ENCODE assay signal across 8 cellular contexts in the genomic region with DNA sequence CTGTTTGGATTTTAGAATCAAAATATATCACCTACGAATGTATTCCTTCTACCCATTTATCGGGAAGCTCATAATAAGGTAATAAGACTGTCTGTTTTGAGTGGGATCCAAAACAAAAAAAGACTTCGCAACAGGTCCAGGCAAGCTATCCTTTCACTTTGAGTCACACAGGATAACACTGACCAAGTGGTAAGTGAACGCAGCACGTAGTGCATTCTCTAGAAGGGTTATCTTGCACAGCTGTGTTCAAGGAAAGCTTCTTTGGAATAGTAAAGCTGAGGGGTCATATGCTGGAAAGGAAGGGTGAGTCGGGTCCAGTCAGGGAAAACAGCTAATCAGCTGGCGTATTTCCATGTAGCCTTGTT. TPM values are rescaled to one million over a fixed set of nuclear protein-coding genes. Genes with fewer than 3 reads are reported as not detected.
DNase-seq lines count a peak whose midpoint lies in the region; ATAC-seq and TF ChIP-seq lines count a peak whose summit lies in the region.

No MANE protein-coding gene starts in this region.

- DNase-seq in GM20000 (ENCODE audit: low spot score), result peak; percentile 63
- DNase-seq in NCI-H226, result peak; percentile 25
- DNase-seq in foreskin keratinocyte, result peak; percentile 59 to 82
- no peak for DNase-seq in sigmoid colon
- no peak for DNase-seq in MV-4-11 (lab: John Stamatoyannopoulos, UW)
- DNase-seq in AG08395 (ENCODE audit: low spot score), result no peak

- 61 to 72% methylated on average over 7 of the region's 7 CpGs for WGBS in sigmoid colon, 2 donors

- no peaks in the 10 kb centered on the region for H3K36me3 ChIP-seq in sigmoid colon

- no peak for TF ChIP-seq EP300 in sigmoid colon (IDR thresholded peaks at IDR 0.05)

- H3K4me1 ChIP-seq in foreskin keratinocyte (peaks cover 17% of the 10 kb centered on the region), sigmoid colon (peaks cover 0 to 13% (median 9%) of the 10 kb centered on the region in 4 donors)

- no peaks in the 10 kb centered on the region for H3K9me3 ChIP-seq in sigmoid colon

- ATAC-seq in foreskin keratinocyte (peak; percentile 80), HG02610 (IDR thresholded peaks at IDR 0.05; ENCODE audit: unreplicated experiment) (no peak), HG03342 (IDR thresholded peaks at IDR 0.05; ENCODE audit: unreplicated experiment) (no peak)

- H3K27me3 ChIP-seq in foreskin keratinocyte (peaks cover 22% of the 10 kb centered on the region), sigmoid colon (peaks cover 6 to 66% (median 33%) of the 10 kb centered on the region in 3 donors)

- H3K27ac ChIP-seq in foreskin keratinocyte (no peak overlapping the region), sigmoid colon (peak overlapping the region in 1 of 4 donors; percentile 20)

- TF ChIP-seq CTCF in GM20000 (IDR thresholded peaks at IDR 0.05; ENCODE audit: extremely low read depth, missing control alignments), result no peak
- TF ChIP-seq CTCF in foreskin keratinocyte (conservative IDR thresholded peaks at IDR 0.05), result no peak
- no peak for TF ChIP-seq CTCF in sigmoid colon (IDR thresholded peaks at IDR 0.05)

- intact Hi-C loops in sigmoid colon (cut with DNase I), result no loop called here

- TF ChIP-seq POLR2A in sigmoid colon (IDR thresholded peaks at IDR 0.05), result no peak

- H3K4me3 ChIP-seq in sigmoid colon, result peak overlapping the region in 3 of 4 donors; percentile 35 to 43 (median 40)

RNA-seq across cellular contexts. Expression of a gene that starts 22.3 kb away (rescaled TPM):
- total RNA-seq in foreskin keratinocyte (4.2 and 4.4 TPM in 2 replicates), sigmoid colon (1 to 10 TPM in 2 of 4 donors, under 1 TPM in 1, not detected in 1; 0.95 to 1.3 (median 1.1) TPM)
- polyA plus RNA-seq in foreskin keratinocyte (10.6 and 11.1 TPM in 2 replicates), sigmoid colon (1 to 10 TPM in 2 of 3 donors, not detected in 1; 1.8 to 7.4 TPM)

RNA-seq across cellular contexts. Expression of a gene that starts 34.7 kb away (rescaled TPM):
- total RNA-seq in foreskin keratinocyte, result not detected in 2 replicates
- polyA plus RNA-seq in foreskin keratinocyte, result not detected in 2 replicates
- 1 to 10 TPM in 1 of 4 donors, under 1 TPM in 2, not detected in 1; 0.36 to 3.0 (median 0.49) TPM for total RNA-seq in sigmoid colon
- 10 to 100 TPM; 54.6 to 79.3 (median 66.9) TPM for polyA plus RNA-seq in sigmoid colon

RNA-seq across cellular contexts. Expression of a gene that starts 43.7 kb away (rescaled TPM):
- total RNA-seq in foreskin keratinocyte, result 20.9 and 22.3 TPM in 2 replicates
- 24.0 and 26.0 TPM in 2 replicates for polyA plus RNA-seq in foreskin keratinocyte
- 1 to 10 TPM; 2.3 to 7.1 (median 5.2) TPM for total RNA-seq in sigmoid colon
- 10 to 100 TPM; 12.6 to 23.8 (median 15.6) TPM for polyA plus RNA-seq in sigmoid colon

RNA-seq across cellular contexts. Expression of a gene that starts 43.9 kb away (rescaled TPM):
- total RNA-seq in foreskin keratinocyte (7.9 TPM in 2 replicates), sigmoid colon (1 to 10 TPM; 2.5 to 7.2 (median 4.3) TPM)
- polyA plus RNA-seq in foreskin keratinocyte (5.2 and 6.4 TPM in 2 replicates), sigmoid colon (10 to 100 TPM; 13.2 to 62.2 (median 24.7) TPM)

RNA-seq across cellular contexts. Expression of a gene that starts 44.7 kb away (rescaled TPM):
- total RNA-seq in foreskin keratinocyte (not detected in 2 replicates), sigmoid colon (1 to 10 TPM; 4.6 to 9.7 (median 7.6) TPM)
- polyA plus RNA-seq in foreskin keratinocyte (not detected in 2 replicates), sigmoid colon (10 to 100 TPM in 1 of 3 donors, 1 to 10 TPM in 2; 2.3 to 14.9 (median 3.6) TPM)

Comparison
In these comparisons a context has a peak if more than half of its experiments do, and no peak if none do; other contexts are left out.
1. DNase-seq: peak in GM20000 (single experiment), NCI-H226 (single experiment) and foreskin keratinocyte (2 of 2); none in sigmoid colon (single experiment), MV-4-11 (single experiment) and AG08395 (single experiment).